11 cellular contexts compared by ENCODE assay signal in the genomic region with DNA sequence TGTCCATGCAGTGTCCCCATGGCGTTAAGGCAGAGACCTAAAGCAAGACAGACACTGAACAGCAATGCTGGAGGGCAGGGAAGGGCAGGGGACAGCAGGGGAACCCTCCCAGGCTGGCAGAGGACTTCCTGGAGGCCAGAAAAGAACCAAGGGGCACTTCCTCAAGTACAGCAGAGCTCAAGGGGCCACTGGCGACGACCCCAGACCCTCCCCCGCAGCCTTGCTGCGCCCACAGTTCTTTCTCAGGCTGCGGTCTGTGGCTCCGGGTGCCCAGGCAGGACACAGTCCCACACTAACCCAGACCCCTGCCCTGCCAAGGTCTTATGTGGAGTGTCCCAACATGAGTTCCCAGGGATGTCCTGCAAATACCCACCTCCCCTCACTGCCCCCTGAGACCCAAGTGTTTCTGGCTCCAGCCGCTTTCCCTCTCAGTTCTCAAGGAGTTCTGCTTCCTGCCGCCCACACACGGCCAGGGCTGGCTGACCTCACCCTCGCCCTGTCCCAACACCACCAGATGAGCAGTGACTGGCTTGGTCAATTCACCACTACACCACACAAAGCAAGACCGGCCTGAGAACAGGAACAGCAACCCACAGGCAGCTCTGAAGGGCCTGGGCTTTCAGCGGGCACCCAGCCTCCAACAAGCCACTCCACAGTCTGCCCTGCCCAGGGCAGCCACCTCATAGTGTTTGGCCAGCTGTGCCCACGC. TPM values are rescaled to one million over a fixed set of nuclear protein-coding genes. Genes with fewer than 3 reads are reported as not detected.
DNase-seq lines count a peak whose midpoint lies in the region; TF ChIP-seq lines count a peak whose summit lies in the region.
"Had no signal": no experiment of that assay in that cellular context is flagged by ENCODE, and none has a peak within 500 bp of the region (broad histone marks: within the 10 kb centered on the region; RNA-seq: fewer than 3 reads in every experiment).

No MANE protein-coding gene starts in this region.

- intact Hi-C loops in activated CD4-positive, alpha-beta T cell treated with anti-CD3 and anti-CD28 coated beads, Interleukin-2, amount 10 ng/mL, durations not matched to agents 24 days and 14 days (cut with micrococcal nuclease): no loop called here

- no peak overlapping the region for H3K4me3 ChIP-seq in fibroblast of villous mesenchyme (ENCODE audit: low read depth, low read length)
- no peak overlapping the region for H3K4me3 ChIP-seq in skin epidermis
- H3K4me3 ChIP-seq: dorsolateral prefrontal cortex had no signal

- H3K9me3 Mint-ChIP-seq in activated T-cell treated with anti-CD3 and anti-CD28 coated beads, Interleukin-2, amount 50 U/mL, for 24 hours: no peaks in the 10 kb centered on the region
- H3K9me3 Mint-ChIP-seq in activated CD4-positive, alpha-beta T cell treated with anti-CD3 and anti-CD28 coated beads, Interleukin-2, amount 10 ng/mL, durations not matched to agents 24 days and 14 days: no peaks in the 10 kb centered on the region

- no peak overlapping the region for H3K4me3 Mint-ChIP-seq in activated T-cell treated with anti-CD3 and anti-CD28 coated beads, Interleukin-2, amount 50 U/mL, for 24 hours
- H3K4me3 Mint-ChIP-seq in activated CD4-positive, alpha-beta T cell treated with anti-CD3 and anti-CD28 coated beads, Interleukin-2, amount 10 ng/mL, durations not matched to agents 24 days and 14 days: no peak overlapping the region

- peak overlapping the region; percentile 75 for H3K27ac Mint-ChIP-seq in activated T-cell treated with anti-CD3 and anti-CD28 coated beads, Interleukin-2, amount 50 U/mL, for 24 hours
- no peak overlapping the region for H3K27ac Mint-ChIP-seq in activated CD4-positive, alpha-beta T cell treated with anti-CD3 and anti-CD28 coated beads, Interleukin-2, amount 10 ng/mL, durations not matched to agents 24 days and 14 days

- no peaks in the 10 kb centered on the region for H3K27me3 Mint-ChIP-seq in activated T-cell treated with anti-CD3 and anti-CD28 coated beads, Interleukin-2, amount 50 U/mL, for 24 hours
- H3K27me3 Mint-ChIP-seq in activated CD4-positive, alpha-beta T cell treated with anti-CD3 and anti-CD28 coated beads, Interleukin-2, amount 10 ng/mL, durations not matched to agents 24 days and 14 days: no peaks in the 10 kb centered on the region

- peaks cover 39% of the 10 kb centered on the region for H3K4me1 Mint-ChIP-seq in activated T-cell treated with anti-CD3 and anti-CD28 coated beads, Interleukin-2, amount 50 U/mL, for 24 hours (ENCODE audit: low read depth)
- H3K4me1 Mint-ChIP-seq in activated CD4-positive, alpha-beta T cell treated with anti-CD3 and anti-CD28 coated beads, Interleukin-2, amount 10 ng/mL, durations not matched to agents 24 days and 14 days: peaks cover 9% of the 10 kb centered on the region

- H3K27ac ChIP-seq in skin epidermis: peak overlapping the region; percentile 14 to 82 (median 66)

- peaks cover 2% of the 10 kb centered on the region for H3K36me3 Mint-ChIP-seq in activated T-cell treated with anti-CD3 and anti-CD28 coated beads, Interleukin-2, amount 50 U/mL, for 24 hours (ENCODE audit: low read depth)
- peaks cover 1% of the 10 kb centered on the region for H3K36me3 Mint-ChIP-seq in activated CD4-positive, alpha-beta T cell treated with anti-CD3 and anti-CD28 coated beads, Interleukin-2, amount 10 ng/mL, durations not matched to agents 24 days and 14 days (ENCODE audit: low read depth)

- DNase-seq in activated T-cell treated with anti-CD3 and anti-CD28 coated beads, Interleukin-2, amount 50 U/mL, for 24 hours: no peak
- no peak for DNase-seq in activated T-cell treated with anti-CD3 and anti-CD28 coated beads, Interleukin-2, amount 50 U/mL, for 1 hour
- DNase-seq in RPMI7951 (ENCODE audit: low read depth) (peak; percentile 51), fibroblast of villous mesenchyme (ENCODE audit: low read depth) (peak; percentile 38)
- no peak for DNase-seq in activated CD4-positive, alpha-beta T cell treated with anti-CD3 and anti-CD28 coated beads, Interleukin-2, amount 10 ng/mL, durations not matched to agents 24 days and 14 days
- DNase-seq in activated CD4-positive, alpha-beta T cell treated with anti-CD3 and anti-CD28 coated beads, Interleukin-2, amount 50 U/mL, for 1 hour: no peak
- DNase-seq in stimulated activated naive CD4-positive, alpha-beta T cell treated with Interleukin-2 at 50 U/mL for 16 hours (lab: John Stamatoyannopoulos, UW): no peak
- DNase-seq: dorsolateral prefrontal cortex, left cardiac atrium had no signal

- no peak for TF ChIP-seq CTCF in fibroblast of villous mesenchyme (IDR thresholded peaks at IDR 0.05; ENCODE audit: insufficient read depth, low read depth, low read length)

RNA-seq across cellular contexts. Expression of a gene that starts 4.1 kb away (rescaled TPM):
- total RNA-seq in RPMI7951 (2014; rRNA removed; shearing (Covaris generic)): 33.3 and 38.6 TPM in 2 replicates
- 85.1 and 159 TPM in 2 replicates for total RNA-seq in fibroblast of villous mesenchyme
- total RNA-seq in activated CD4-positive, alpha-beta T cell treated with anti-CD3 and anti-CD28 coated beads, Interleukin-2, amount 10 ng/mL, durations not matched to agents 24 days and 14 days: 56.5 and 58.0 TPM in 2 replicates

RNA-seq across cellular contexts. Expression of a gene that starts 18.0 kb away (rescaled TPM):
- total RNA-seq in RPMI7951 (2014; rRNA removed; shearing (Covaris generic)): not detected in 2 replicates
- 0.32 and 0.43 TPM in 2 replicates for total RNA-seq in fibroblast of villous mesenchyme
- total RNA-seq in activated CD4-positive, alpha-beta T cell treated with anti-CD3 and anti-CD28 coated beads, Interleukin-2, amount 10 ng/mL, durations not matched to agents 24 days and 14 days: not detected in 2 replicates
- total RNA-seq: A673 had no signal

RNA-seq across cellular contexts. Expression of a gene that starts 22.5 kb away (rescaled TPM):
- total RNA-seq in RPMI7951 (2014; rRNA removed; shearing (Covaris generic)): 9.0 and 12.8 TPM in 2 replicates
- total RNA-seq in fibroblast of villous mesenchyme: 21.6 and 22.2 TPM in 2 replicates
- total RNA-seq in activated CD4-positive, alpha-beta T cell treated with anti-CD3 and anti-CD28 coated beads, Interleukin-2, amount 10 ng/mL, durations not matched to agents 24 days and 14 days: 91.4 and 101 TPM in 2 replicates

RNA-seq across cellular contexts. Expression of a gene that starts 26.3 kb away (rescaled TPM):
- total RNA-seq in RPMI7951 (2014; rRNA removed; shearing (Covaris generic)): not detected in 2 replicates
- total RNA-seq in fibroblast of villous mesenchyme: under 0.01 TPM in 2 replicates
- total RNA-seq in activated CD4-positive, alpha-beta T cell treated with anti-CD3 and anti-CD28 coated beads, Interleukin-2, amount 10 ng/mL, durations not matched to agents 24 days and 14 days: 1.3 and 2.3 TPM in 2 replicates

RNA-seq across cellular contexts. Expression of a gene that starts 39.8 kb away (rescaled TPM):
- total RNA-seq in RPMI7951 (2014; rRNA removed; shearing (Covaris generic)): not detected in 2 replicates
- not detected in 2 replicates for total RNA-seq in fibroblast of villous mesenchyme
- not detected in 2 replicates for total RNA-seq in activated CD4-positive, alpha-beta T cell treated with anti-CD3 and anti-CD28 coated beads, Interleukin-2, amount 10 ng/mL, durations not matched to agents 24 days and 14 days
- total RNA-seq: A673, left cardiac atrium had no signal

Comparison
In these comparisons a context has a peak if more than half of its experiments do, and no peak if none do; other contexts are left out.
1. DNase-seq: peak in RPMI7951 (single experiment) and fibroblast of villous mesenchyme (single experiment); none in activated T-cell treated with anti-CD3 and anti-CD28 coated beads, Interleukin-2, amount 50 U/mL, for 24 hours (single experiment), activated T-cell treated with anti-CD3 and anti-CD28 coated beads, Interleukin-2, amount 50 U/mL, for 1 hour (single experiment), activated CD4-positive, alpha-beta T cell treated with anti-CD3 and anti-CD28 coated beads, Interleukin-2, amount 10 ng/mL, durations not matched to agents 24 days and 14 days (single experiment), activated CD4-positive, alpha-beta T cell treated with anti-CD3 and anti-CD28 coated beads, Interleukin-2, amount 50 U/mL, for 1 hour (single experiment) and stimulated activated naive CD4-positive, alpha-beta T cell treated with Interleukin-2 at 50 U/mL for 16 hours (single experiment).